9 cellular contexts compared by ENCODE assay signal in genomic region chr20:7285918-7286556, GRCh38.
DNase-seq lines count a peak whose midpoint lies in the region; ATAC-seq, FAIRE-seq and TF ChIP-seq lines count a peak whose summit lies in the region.
"Had no signal": no experiment of that assay in that cellular context is flagged by ENCODE, and none has a peak within 500 bp of the region (broad histone marks: within the 10 kb centered on the region; RNA-seq: fewer than 3 reads in every experiment).

No MANE protein-coding gene starts in this region.

- H3K4me2 ChIP-seq in H1 (ENCODE audit: insufficient read depth in 1 of 2, low read depth in 2 of 2, low read length in 2 of 2), result no peak overlapping the region

- CTCF ChIA-PET in H1 (lab: Charles Lee; ENCODE audit: partially characterized antibody), result interaction anchor here (0.5 to 2.2 kb wide), 48 partner anchors 9 to 1106 kb away, joined by 3 to 18 read pairs (median 3); no protein-coding TSS in a partner anchor

- H4K91ac ChIP-seq in H1 (replicated peaks; ENCODE audit: insufficient read length, low read length), result no peak overlapping the region

- no peak overlapping the region for H3K27ac ChIP-seq in SJSA1
- no peak overlapping the region for H3K27ac ChIP-seq in H1 (ENCODE audit: low read depth, low read length)
- no peak overlapping the region for H3K27ac ChIP-seq in lung (ENCODE audit: low read depth in 1 of 2, low read length in 1 of 2)
- H3K27ac ChIP-seq in tibial nerve, result no peak overlapping the region

- no peak overlapping the region for H2BK5ac ChIP-seq in H1 (ENCODE audit: low read depth, low read length)

- H3K79me1 ChIP-seq in H1 (ENCODE audit: low read depth, low read length), result no peaks in the 10 kb centered on the region

- no peaks in the 10 kb centered on the region for H4K20me1 ChIP-seq in H1 (replicated peaks in 1 of 2; ENCODE audit: control insufficient read depth in 1 of 2, insufficient read depth in 2 of 2, low read length in 2 of 2)

- no peak overlapping the region for H3K14ac ChIP-seq in H1 (ENCODE audit: insufficient read length)

- H3K23ac ChIP-seq in H1 (ENCODE audit: insufficient read length), result no peak overlapping the region

- no peak overlapping the region for H3K56ac ChIP-seq in H1 (replicated peaks; ENCODE audit: insufficient read length, low read depth, low read length)

- FAIRE-seq in H1 (lab: Jason Lieb, UNC), result peak; percentile 74
- FAIRE-seq: G401.6 had no signal

- H3K4me3 ChIP-seq in SJSA1 (no peak overlapping the region), H1 (ENCODE audit: extremely low read depth in 1 of 4, insufficient read depth in 2 of 4, low read depth in 3 of 4, low read length in 4 of 4) (no peak overlapping the region), lung (no peak overlapping the region), tibial nerve (no peak overlapping the region)

- no peak overlapping the region for H4K5ac ChIP-seq in H1 (ENCODE audit: insufficient read length, low read depth, low read length)

- H4K8ac ChIP-seq in H1 (ENCODE audit: extremely low read depth, insufficient read depth, low read length), result no peak overlapping the region

- no peak overlapping the region for H2AK5ac ChIP-seq in H1 (ENCODE audit: low read depth, low read length)

- no peak overlapping the region for H3K18ac ChIP-seq in H1 (ENCODE audit: extremely low read depth, low read length)

- H3K27ac Mint-ChIP-seq in activated CD4-positive, alpha-beta T cell treated with anti-CD3 and anti-CD28 coated beads, Interleukin-2, amount 10 ng/mL, durations not matched to agents 24 days and 14 days, result no peak overlapping the region

- no peak overlapping the region for H2BK20ac ChIP-seq in H1 (ENCODE audit: low read length)

- no peak overlapping the region for H2BK120ac ChIP-seq in H1 (replicated peaks; ENCODE audit: low read depth, low read length)

- no peaks in the 10 kb centered on the region for H3K79me2 ChIP-seq in H1 (ENCODE audit: control insufficient read depth in 1 of 2, insufficient read depth in 2 of 2, low read length in 2 of 2)

- peak; percentile 75 for DNase-seq in activated CD4-positive, alpha-beta T cell treated with anti-CD3 and anti-CD28 coated beads, Interleukin-2, amount 10 ng/mL, durations not matched to agents 24 days and 14 days
- no peak for DNase-seq in activated CD4-positive, alpha-beta T cell treated with anti-CD3 and anti-CD28 coated beads, Interleukin-2, amount 50 U/mL, for 4 hours
- DNase-seq in HCEC 1CT, result peak; percentile 68
- peak; percentile 67 for DNase-seq in NCI-H1092 treated with DMSO at 0.1 percent for 48 hours (lab: John Stamatoyannopoulos, UW)
- DNase-seq in SJSA1 (ENCODE audit: low read depth in 1 of 2, low spot score in 2 of 2), result peak; percentile 24 to 47
- peak in 1 of 2 experiments; percentile 77 for DNase-seq in H1 (ENCODE audit: low read depth in 1 of 2, low spot score in 2 of 2)
- DNase-seq in lung (ENCODE audit: low spot score), result peak; percentile 75
- DNase-seq in tibial nerve (ENCODE audit: low spot score in 2 of 2), result peak; percentile 71 to 86

- no peaks in the 10 kb centered on the region for H3K4me1 ChIP-seq in SJSA1 (replicated peaks)
- no peaks in the 10 kb centered on the region for H3K4me1 ChIP-seq in H1 (replicated peaks in 1 of 4; ENCODE audit: control insufficient read depth in 3 of 4, insufficient read depth in 4 of 4, low read length in 3 of 4)
- H3K4me1 ChIP-seq in lung (ENCODE audit: control insufficient read depth in 2 of 2, insufficient read depth in 2 of 2, low read length in 2 of 2), result no peaks in the 10 kb centered on the region
- H3K4me1 ChIP-seq in tibial nerve, result peaks cover 0 to 8% (median 0%) of the 10 kb centered on the region in 4 donors

- H3K27me3 ChIP-seq in SJSA1 (replicated peaks) (no peaks in the 10 kb centered on the region), H1 (replicated peaks in 1 of 4; ENCODE audit: control insufficient read depth in 3 of 4, extremely low read depth in 1 of 4, insufficient read depth in 3 of 4, low read length in 3 of 4) (no peaks in the 10 kb centered on the region), lung (ENCODE audit: control insufficient read depth, insufficient read depth) (no peaks in the 10 kb centered on the region), tibial nerve (no peaks in the 10 kb centered on the region)

- H3K27me3 Mint-ChIP-seq in activated CD4-positive, alpha-beta T cell treated with anti-CD3 and anti-CD28 coated beads, Interleukin-2, amount 10 ng/mL, durations not matched to agents 24 days and 14 days, result no peaks in the 10 kb centered on the region

- TF ChIP-seq EP300 in H1 (IDR thresholded peaks at IDR 0.05; ENCODE audit: borderline replicate concordance in 1 of 2, low read depth in 2 of 2, low read length in 2 of 2) (no peak), tibial nerve (IDR thresholded peaks at IDR 0.05) (no peak)

- H3K23me2 ChIP-seq in H1 (ENCODE audit: low read depth, low read length), result no peaks in the 10 kb centered on the region; the same call in 1 of the 2 replicates

- intact Hi-C loops in activated CD4-positive, alpha-beta T cell treated with anti-CD3 and anti-CD28 coated beads, Interleukin-2, amount 10 ng/mL, durations not matched to agents 24 days and 14 days (cut with micrococcal nuclease), result loop anchor here (5.0 kb wide), 1 partner anchor 1144 kb away; no protein-coding TSS in a partner anchor

- TF ChIP-seq POLR2A in H1 (IDR thresholded peaks at IDR 0.05; ENCODE audit: control extremely low read depth in 1 of 2, low read depth in 2 of 2, low read length in 2 of 2) (no peak), tibial nerve (IDR thresholded peaks at IDR 0.05) (no peak)

- no peak overlapping the region for H2AFZ ChIP-seq in H1 (ENCODE audit: low read length)

- H2BK12ac ChIP-seq in H1 (ENCODE audit: low read depth, low read length), result no peak overlapping the region

- no peak overlapping the region for H3K4ac ChIP-seq in H1 (replicated peaks; ENCODE audit: insufficient read length, low read depth, low read length)

- H3K9me3 ChIP-seq in SJSA1 (replicated peaks) (no peaks in the 10 kb centered on the region), H1 (ENCODE audit: insufficient read depth in 2 of 2, low read depth in 1 of 2, low read length in 1 of 2) (no peaks in the 10 kb centered on the region), lung (ENCODE audit: control insufficient read depth in 2 of 2, insufficient read depth in 1 of 2, low read length in 1 of 2) (no peaks in the 10 kb centered on the region), tibial nerve (no peaks in the 10 kb centered on the region)

- no peak overlapping the region for H2BK15ac ChIP-seq in H1 (ENCODE audit: low read length)

- WGBS in H1 (ENCODE audit: extremely low coverage in 1 of 2, insufficient coverage in 1 of 2, insufficient read length in 1 of 2, insufficient replicate concordance in 2 of 2, low coverage in 1 of 2, low lambda C conversion rate in 2 of 2, missing lambda C conversion rate in 1 of 2), 2 experiments, result 54% methylated on average over 9 of the region's 9 CpGs; no CpG with 5 or more reads in 1 of the 2 experiments
- WGBS in lung, 2 donors, result 20% methylated on average over 9 of the region's 9 CpGs
- WGBS in tibial nerve, 2 donors, result 16 to 17% methylated on average over 9 of the region's 9 CpGs

- ATAC-seq in lung (ENCODE audit: insufficient read depth, low FRiP score), result peak; percentile 67

- TF ChIP-seq RAD21 in H1 (IDR thresholded peaks at IDR 0.05 in 1 of 2, conservative IDR thresholded peaks at IDR 0.05 in 1 of 2; ENCODE audit: low read depth in 2 of 2, low read length in 2 of 2), result peak; percentile 73 to 79

- H3K9me3 Mint-ChIP-seq in activated CD4-positive, alpha-beta T cell treated with anti-CD3 and anti-CD28 coated beads, Interleukin-2, amount 10 ng/mL, durations not matched to agents 24 days and 14 days, result no peaks in the 10 kb centered on the region

- no peaks in the 10 kb centered on the region for H3K36me3 Mint-ChIP-seq in activated CD4-positive, alpha-beta T cell treated with anti-CD3 and anti-CD28 coated beads, Interleukin-2, amount 10 ng/mL, durations not matched to agents 24 days and 14 days (ENCODE audit: low read depth)

- H3K36me3 ChIP-seq in SJSA1 (no peaks in the 10 kb centered on the region), H1 (ENCODE audit: control insufficient read depth in 2 of 4, insufficient read depth in 4 of 4, low read length in 3 of 4) (no peaks in the 10 kb centered on the region), lung (ENCODE audit: control insufficient read depth in 2 of 2, insufficient read depth in 2 of 2, low read length in 2 of 2) (no peaks in the 10 kb centered on the region), tibial nerve (no peaks in the 10 kb centered on the region)

- H3K9ac ChIP-seq in H1 (replicated peaks in 1 of 4; ENCODE audit: extremely low read depth in 1 of 4, low read depth in 3 of 4, low read length in 3 of 4), result no peak overlapping the region

- no peak overlapping the region for H3K4me3 Mint-ChIP-seq in activated CD4-positive, alpha-beta T cell treated with anti-CD3 and anti-CD28 coated beads, Interleukin-2, amount 10 ng/mL, durations not matched to agents 24 days and 14 days

- H3K4me1 Mint-ChIP-seq in activated CD4-positive, alpha-beta T cell treated with anti-CD3 and anti-CD28 coated beads, Interleukin-2, amount 10 ng/mL, durations not matched to agents 24 days and 14 days, result no peaks in the 10 kb centered on the region

- POLR2A ChIA-PET in H1 (lab: Charles Lee; ENCODE audit: partially characterized antibody), result no interaction called here

- TF ChIP-seq CTCF in H1 (IDR thresholded peaks at IDR 0.05; ENCODE audit: control extremely low read depth in 1 of 3, insufficient read depth in 1 of 3, low read depth in 1 of 3, low read length in 3 of 3) (peak; percentile 48 to 83 (median 67)), lung (IDR thresholded peaks at IDR 0.05; ENCODE audit: control extremely low read depth, extremely low read depth) (peak; percentile 60), tibial nerve (IDR thresholded peaks at IDR 0.05) (peak; percentile 61 to 88 (median 73))

TF ChIP-seq in H1, 55 proteins besides CTCF, POLR2A, EP300 and RAD21 (continues in another document):
- TF ChIP-seq ASH2L (IDR thresholded peaks at IDR 0.05; ENCODE audit: low read length) (no peak), NANOG (IDR thresholded peaks at IDR 0.05; ENCODE audit: insufficient read depth, low read depth, low read length, poor library complexity, severe bottlenecking) (no peak), EZH2 (IDR thresholded peaks at IDR 0.05; ENCODE audit: low read depth, low read length, severe bottlenecking) (no peak), CBX8 (IDR thresholded peaks at IDR 0.05; ENCODE audit: borderline replicate concordance, low read depth, low read length) (no peak)
- TF ChIP-seq, protein P1, sequence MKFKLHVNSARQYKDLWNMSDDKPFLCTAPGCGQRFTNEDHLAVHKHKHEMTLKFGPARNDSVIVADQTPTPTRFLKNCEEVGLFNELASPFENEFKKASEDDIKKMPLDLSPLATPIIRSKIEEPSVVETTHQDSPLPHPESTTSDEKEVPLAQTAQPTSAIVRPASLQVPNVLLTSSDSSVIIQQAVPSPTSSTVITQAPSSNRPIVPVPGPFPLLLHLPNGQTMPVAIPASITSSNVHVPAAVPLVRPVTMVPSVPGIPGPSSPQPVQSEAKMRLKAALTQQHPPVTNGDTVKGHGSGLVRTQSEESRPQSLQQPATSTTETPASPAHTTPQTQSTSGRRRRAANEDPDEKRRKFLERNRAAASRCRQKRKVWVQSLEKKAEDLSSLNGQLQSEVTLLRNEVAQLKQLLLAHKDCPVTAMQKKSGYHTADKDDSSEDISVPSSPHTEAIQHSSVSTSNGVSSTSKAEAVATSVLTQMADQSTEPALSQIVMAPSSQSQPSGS (IDR thresholded peaks at IDR 0.05; ENCODE audit: low read length), result no peak

Comparison
In these comparisons a context has a peak if more than half of its experiments do, and no peak if none do; other contexts are left out.
1. DNase-seq: peak in activated CD4-positive, alpha-beta T cell treated with anti-CD3 and anti-CD28 coated beads, Interleukin-2, amount 10 ng/mL, durations not matched to agents 24 days and 14 days (single experiment), HCEC 1CT (single experiment), NCI-H1092 treated with DMSO at 0.1 percent for 48 hours (single experiment), SJSA1 (2 of 2), lung (single experiment) and tibial nerve (2 of 2); none in activated CD4-positive, alpha-beta T cell treated with anti-CD3 and anti-CD28 coated beads, Interleukin-2, amount 50 U/mL, for 4 hours (0 of 2).
2. Peak in every context shown above with its lines, with median percentiles within 50 percentile points of each other: CTCF ChIP-seq.